ENCODE assay signal across 9 cellular contexts in the genomic region with DNA sequence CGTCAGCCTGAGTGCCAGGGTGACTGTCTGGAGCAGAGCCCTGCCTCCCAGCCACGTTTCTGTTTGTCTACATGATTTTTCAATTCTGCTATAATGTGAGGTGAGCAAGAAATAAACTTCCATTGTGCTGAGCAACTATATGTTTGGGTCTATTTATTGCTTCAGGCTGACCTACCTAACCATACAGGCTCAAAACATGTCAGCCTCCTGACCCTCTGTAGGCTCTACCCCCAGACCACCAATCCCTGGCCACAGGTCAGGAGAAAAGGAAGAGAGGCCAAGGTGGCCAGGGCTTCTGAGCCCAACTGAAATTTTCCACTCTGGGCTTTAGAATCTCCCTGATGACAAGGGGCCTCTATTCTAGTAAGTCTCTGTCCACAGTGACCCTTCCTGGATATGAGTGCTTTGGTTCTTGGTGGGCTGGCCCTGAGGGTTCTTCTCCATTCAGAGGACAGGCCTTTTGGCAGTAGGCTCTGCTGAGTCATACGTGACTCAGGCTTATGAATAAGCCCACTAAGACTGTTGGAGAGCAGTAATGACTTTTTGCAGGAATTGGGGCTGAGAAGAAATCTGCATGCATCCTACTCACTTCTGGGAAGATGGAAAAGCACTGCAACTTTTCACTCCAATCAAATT.
DNase-seq lines count a peak whose midpoint lies in the region; ATAC-seq and TF ChIP-seq lines count a peak whose summit lies in the region.
"Had no signal": no experiment of that assay in that cellular context is flagged by ENCODE, and none has a peak within 500 bp of the region (broad histone marks: within the 10 kb centered on the region; RNA-seq: fewer than 3 reads in every experiment).

No MANE protein-coding gene starts in this region.

- 0 out of 2 replicates have a peak overlapping the region, but pooled peaks have one; percentile 15 for H2AFZ ChIP-seq in PC-3 (ENCODE audit: low read length)
- H2AFZ ChIP-seq: parathyroid adenoma had no signal

- POLR2A ChIA-PET in PC-3 (lab: Charles Lee; ENCODE audit: unreplicated experiment): no interaction called here

- BruUV-seq in PC-3 (replicated peaks; lab: Mats Ljungman, UMichigan): no TSS peak

- H3K9me3 ChIP-seq in PC-3 (ENCODE audit: low read length): no peaks in the 10 kb centered on the region

- no peaks in the 10 kb centered on the region for H3K79me2 ChIP-seq in PC-3 (ENCODE audit: low read length)
- H3K79me2 ChIP-seq: parathyroid adenoma had no signal

- CTCF ChIA-PET in PC-3 (lab: Charles Lee): no interaction called here

- H3K9ac ChIP-seq in PC-3 (ENCODE audit: low read length): peak overlapping the region; percentile 37; the same call in 1 of the 2 replicates
- H3K9ac ChIP-seq: parathyroid adenoma had no signal

- H3K27ac ChIP-seq in PC-3 (ENCODE audit: low read length): peak overlapping the region; percentile 92
- H3K27ac ChIP-seq: parathyroid adenoma had no signal

- DNase-seq in GM04504 (ENCODE audit: low read depth) (peak; percentile 93), PC-3 (peak; percentile 97), epithelial cell of proximal tubule (ENCODE audit: low read depth) (peak; percentile 66), pons (ENCODE audit: low spot score) (peak; percentile 70), NCI-H2107 treated with DMSO at 0.1 percent for 48 hours (lab: John Stamatoyannopoulos, UW; ENCODE audit: unreplicated experiment) (no peak), mucosa of gallbladder (ENCODE audit: low spot score) (no peak)
- no peak for DNase-seq in activated CD4-positive, alpha-beta T cell treated with anti-CD3 and anti-CD28 coated beads, Interleukin-2, amount 50 U/mL, for 4 hours

- no peaks in the 10 kb centered on the region for H3K27me3 ChIP-seq in PC-3 (ENCODE audit: low read length)

- H3K36me3 ChIP-seq in PC-3 (ENCODE audit: low read depth, low read length): no peaks in the 10 kb centered on the region

- H4K20me1 ChIP-seq in PC-3 (ENCODE audit: low read length): no peaks in the 10 kb centered on the region

- intact Hi-C loops in PC-3 (cut with micrococcal nuclease): loop anchor here (2.0 kb wide), 1 partner anchor 53 kb away; no protein-coding TSS in a partner anchor

- peaks cover 26% of the 10 kb centered on the region for H3K4me1 ChIP-seq in PC-3 (ENCODE audit: insufficient read depth, low read length)
- H3K4me1 ChIP-seq: parathyroid adenoma had no signal

- TF ChIP-seq CTCF in PC-3 (conservative IDR thresholded peaks at IDR 0.05; ENCODE audit: low read depth, low read length) (no peak), epithelial cell of proximal tubule (conservative IDR thresholded peaks at IDR 0.05; ENCODE audit: low read depth, low read length) (no peak)

- H3K4me2 ChIP-seq in PC-3 (ENCODE audit: low read length): peak overlapping the region; percentile 59

- 0 out of 2 replicates have a peak overlapping the region, but pooled peaks have one; percentile 15 for H3K4me3 ChIP-seq in PC-3 (ENCODE audit: low read length)
- no peak overlapping the region for H3K4me3 ChIP-seq in epithelial cell of proximal tubule (ENCODE audit: low read depth, low read length)

- no peaks in the 10 kb centered on the region for H3K9me2 ChIP-seq in PC-3 (replicated peaks; ENCODE audit: low read length)

- ATAC-seq in PC-3: peak; percentile 97
- ATAC-seq in GM19455 (IDR thresholded peaks at IDR 0.05; ENCODE audit: unreplicated experiment): no peak

- H3F3A ChIP-seq in PC-3 (ENCODE audit: low read length, unreplicated experiment): no peaks in the 10 kb centered on the region

Comparison
In these comparisons a context has a peak if more than half of its experiments do, and no peak if none do; other contexts are left out.
1. DNase-seq: peak in GM04504 (single experiment), PC-3 (single experiment), epithelial cell of proximal tubule (single experiment) and pons (single experiment); none in NCI-H2107 treated with DMSO at 0.1 percent for 48 hours (single experiment), activated CD4-positive, alpha-beta T cell treated with anti-CD3 and anti-CD28 coated beads, Interleukin-2, amount 50 U/mL, for 4 hours (0 of 2) and mucosa of gallbladder (single experiment).